In genomic region chr20:23654722-23655121, GRCh38 we compare ENCODE assay signal across 36 cellular contexts. TPM values are rescaled to one million over a fixed set of nuclear protein-coding genes. Genes with fewer than 3 reads are reported as not detected.
DNase-seq lines count a peak whose midpoint lies in the region; ATAC-seq, FAIRE-seq and TF ChIP-seq lines count a peak whose summit lies in the region.
"Had no signal": no experiment of that assay in that cellular context is flagged by ENCODE, and none has a peak within 500 bp of the region (broad histone marks: within the 10 kb centered on the region; RNA-seq: fewer than 3 reads in every experiment).

No MANE protein-coding gene starts in this region.

- H3K36me3 ChIP-seq in neutrophil, result no peaks in the 10 kb centered on the region
- H3K36me3 ChIP-seq: stomach had no signal

- peaks cover 12% of the 10 kb centered on the region for H3K27me3 Mint-ChIP-seq in activated naive CD4-positive, alpha-beta T cell treated with anti-CD3 and anti-CD28 coated beads for 36 hours (ENCODE audit: low read depth)

- DNase-seq in AG20443 (ENCODE audit: low spot score) (peak; percentile 2), CD1c-positive myeloid dendritic cell (ENCODE audit: extremely low spot score) (peak; percentile 86), dorsolateral prefrontal cortex (no peak), COLO829 (ENCODE audit: low spot score) (no peak), frontal cortex (ENCODE audit: low spot score in 2 of 2) (no peak)
- DNase-seq in activated naive CD4-positive, alpha-beta T cell treated with anti-CD3 and anti-CD28 coated beads for 36 hours, result no peak
- DNase-seq: activated CD4-positive, alpha-beta T cell treated with anti-CD3 and anti-CD28 coated beads for 48 hours; activated CD8-positive, alpha-beta memory T cell treated with anti-CD3 and anti-CD28 coated beads for 24 hours; activated effector memory CD4-positive, alpha-beta T cell treated with anti-CD3 and anti-CD28 coated beads, Interleukin-2, amount 50 U/mL, for 16 hours; activated naive CD8-positive, alpha-beta T cell treated with anti-CD3 and anti-CD28 coated beads, Interleukin-2, amount 10 ng/mL, durations not matched to agents 7 days and 5 days; DND-41; effector memory CD4-positive, alpha-beta T cell; erythroblast; GOT3; HFFc6; Karpas-422; natural killer cell; NCI-H1048; NCI-H1694 treated with DMSO at 0.1 percent for 48 hours; NCI-H510A treated with DMSO at 0.1 percent for 48 hours; stimulated activated CD4-positive, alpha-beta T cell treated with anti-CD3 and anti-CD28 coated beads, Interleukin-1b, Interleukin-23, amount 100 ng/mL, for 48 hours; stimulated activated CD8-positive, alpha-beta memory T cell treated with anti-CD3 and anti-CD28 coated beads, Interleukin-4, amount 100 ng/mL, for 48 hours; stomach had no signal

- no peaks in the 10 kb centered on the region for H3K9me3 Mint-ChIP-seq in activated naive CD4-positive, alpha-beta T cell treated with anti-CD3 and anti-CD28 coated beads for 36 hours
- H3K9me3 Mint-ChIP-seq: activated naive CD8-positive, alpha-beta T cell treated with anti-CD3 and anti-CD28 coated beads, Interleukin-2, amount 10 ng/mL, durations not matched to agents 7 days and 5 days; HFFc6; mesothelial cell of epicardium; natural killer cell; T-helper 2 cell treated with Interferon-gamma antibody and Interleukin-4, amounts not matched to agents 5 μg/mL and 100 μg/mL, for 36 hours had no signal

- no peaks in the 10 kb centered on the region for H3K4me1 Mint-ChIP-seq in activated naive CD4-positive, alpha-beta T cell treated with anti-CD3 and anti-CD28 coated beads for 36 hours (ENCODE audit: low read depth)
- H3K4me1 Mint-ChIP-seq: activated naive CD8-positive, alpha-beta T cell treated with anti-CD3 and anti-CD28 coated beads, Interleukin-2, amount 10 ng/mL, durations not matched to agents 7 days and 5 days; mesothelial cell of epicardium; natural killer cell had no signal

- H3K27ac Mint-ChIP-seq in activated naive CD4-positive, alpha-beta T cell treated with anti-CD3 and anti-CD28 coated beads for 36 hours, result no peak overlapping the region
- H3K27ac Mint-ChIP-seq: activated naive CD8-positive, alpha-beta T cell treated with anti-CD3 and anti-CD28 coated beads, Interleukin-2, amount 10 ng/mL, durations not matched to agents 7 days and 5 days; HFFc6; mesothelial cell of epicardium; natural killer cell; T-helper 2 cell treated with Interferon-gamma antibody and Interleukin-4, amounts not matched to agents 5 μg/mL and 100 μg/mL, for 36 hours had no signal

- CTCF ChIA-PET in activated naive CD4-positive, alpha-beta T cell treated with anti-CD3 and anti-CD28 coated beads for 36 hours (lab: Charles Lee), result no interaction called here

- TF ChIP-seq CTCF in dorsolateral prefrontal cortex (IDR thresholded peaks at IDR 0.05 in 54 of 56, conservative IDR thresholded peaks at IDR 0.05 in 2 of 56; ENCODE audit: low read depth in 1 of 56, partially characterized antibody in 56 of 56) (no peak), neutrophil (IDR thresholded peaks at IDR 0.05) (no peak)

- H3K9me3 ChIP-seq in neutrophil, result no peaks in the 10 kb centered on the region
- H3K9me3 ChIP-seq: stomach had no signal

- H3K4me3 Mint-ChIP-seq in activated naive CD4-positive, alpha-beta T cell treated with anti-CD3 and anti-CD28 coated beads for 36 hours, result no peak overlapping the region
- H3K4me3 Mint-ChIP-seq: activated naive CD8-positive, alpha-beta T cell treated with anti-CD3 and anti-CD28 coated beads, Interleukin-2, amount 10 ng/mL, durations not matched to agents 7 days and 5 days; HFFc6; mesothelial cell of epicardium; natural killer cell; T-helper 2 cell treated with Interferon-gamma antibody and Interleukin-4, amounts not matched to agents 5 μg/mL and 100 μg/mL, for 36 hours had no signal

- H3K27ac ChIP-seq in dorsolateral prefrontal cortex (peak overlapping the region in 43 of 59 donors; percentile 1 to 85 (median 55)), neutrophil (peak overlapping the region; percentile 77)
- H3K27ac ChIP-seq: C4-2B, foreskin keratinocyte, HL-60, VCaP had no signal

- FAIRE-seq in frontal cortex (lab: Jason Lieb, UNC), result no peak
- FAIRE-seq: HepG2 had no signal

- intact Hi-C loops in dorsolateral prefrontal cortex (cut with DNase I), result no loop called here
- intact Hi-C loops in activated naive CD4-positive, alpha-beta T cell treated with anti-CD3 and anti-CD28 coated beads for 36 hours (cut with micrococcal nuclease), result no loop called here

- H3K4me3 ChIP-seq in dorsolateral prefrontal cortex, result peak overlapping the region in 3 of 59 donors; percentile 34 to 53 (median 43)
- H3K4me3 ChIP-seq in neutrophil (ENCODE audit: low read depth in 1 of 2, low read length in 1 of 2), result no peak overlapping the region
- H3K4me3 ChIP-seq: smooth muscle cell, stomach had no signal

- H3K27me3 ChIP-seq in dorsolateral prefrontal cortex (peaks cover 0 to 15% (median 0%) of the 10 kb centered on the region in 45 donors), neutrophil (no peaks in the 10 kb centered on the region)
- H3K27me3 ChIP-seq: foreskin keratinocyte, stomach had no signal

- peaks cover 20 to 32% of the 10 kb centered on the region in 2 experiments for H3K4me1 ChIP-seq in neutrophil (ENCODE audit: control insufficient read depth in 1 of 2, insufficient read depth in 1 of 2, low read depth in 1 of 2, low read length in 1 of 2)
- H3K4me1 ChIP-seq: foreskin keratinocyte had no signal

- no peaks in the 10 kb centered on the region for H3K36me3 Mint-ChIP-seq in activated naive CD4-positive, alpha-beta T cell treated with anti-CD3 and anti-CD28 coated beads for 36 hours (ENCODE audit: low read depth)
- H3K36me3 Mint-ChIP-seq: activated naive CD8-positive, alpha-beta T cell treated with anti-CD3 and anti-CD28 coated beads, Interleukin-2, amount 10 ng/mL, durations not matched to agents 7 days and 5 days; mesothelial cell of epicardium; natural killer cell had no signal

- ATAC-seq in HG02798 (IDR thresholded peaks at IDR 0.05; ENCODE audit: poor library complexity, unreplicated experiment), result no peak
- ATAC-seq: HepG2, natural killer cell had no signal

RNA-seq across cellular contexts. Expression of gene CST3, which starts 17.0 kb away (rescaled TPM):
- total RNA-seq in dorsolateral prefrontal cortex (1,000 to 10,000 TPM in 112 of 120 experiments, 100 to 1,000 TPM in 8; 650 to 4,349 (median 1,494) TPM), frontal cortex (63.6 TPM)
- under 1 TPM in 1 of 2 experiments, not detected in 1; 0.35 TPM for total RNA-seq in activated naive CD4-positive, alpha-beta T cell treated with anti-CD3 and anti-CD28 coated beads for 36 hours

RNA-seq across cellular contexts. Expression of gene CST4, which starts 34.1 kb away (rescaled TPM):
- total RNA-seq in dorsolateral prefrontal cortex (not detected), frontal cortex (not detected)
- total RNA-seq in activated naive CD4-positive, alpha-beta T cell treated with anti-CD3 and anti-CD28 coated beads for 36 hours, result not detected
- total RNA-seq: activated naive CD8-positive, alpha-beta T cell treated with anti-CD3 and anti-CD28 coated beads, Interleukin-2, amount 10 ng/mL, durations not matched to agents 7 days and 5 days; foreskin keratinocyte; HepG2; HFFc6; mesothelial cell of epicardium; natural killer cell; omental fat pad; renal cortical epithelial cell; smooth muscle cell; stomach; ureter had no signal

RNA-seq across cellular contexts. Expression of gene CST9, which starts 49.0 kb away (rescaled TPM):
- total RNA-seq in dorsolateral prefrontal cortex (under 1 TPM in 1 of 120 experiments, not detected in 119; 0.42 TPM), frontal cortex (not detected)
- total RNA-seq in activated naive CD4-positive, alpha-beta T cell treated with anti-CD3 and anti-CD28 coated beads for 36 hours, result not detected
- total RNA-seq: activated naive CD8-positive, alpha-beta T cell treated with anti-CD3 and anti-CD28 coated beads, Interleukin-2, amount 10 ng/mL, durations not matched to agents 7 days and 5 days; foreskin keratinocyte; HFFc6; mesothelial cell of epicardium; natural killer cell; renal cortical epithelial cell; smooth muscle cell; stomach; ureter had no signal

Comparison
In these comparisons a context has a peak if more than half of its experiments do, and no peak if none do; other contexts are left out.
1. DNase-seq: peak in AG20443 (single experiment) and CD1c-positive myeloid dendritic cell (single experiment); none in dorsolateral prefrontal cortex (0 of 10), activated naive CD4-positive, alpha-beta T cell treated with anti-CD3 and anti-CD28 coated beads for 36 hours (single experiment), COLO829 (single experiment) and frontal cortex (0 of 2).
2. RNA of gene CST3, which starts 17.0 kb away (total RNA-seq): 650 to 4,349 TPM in dorsolateral prefrontal cortex and 63.6 TPM in frontal cortex (single experiment); 0.35 TPM in activated naive CD4-positive, alpha-beta T cell treated with anti-CD3 and anti-CD28 coated beads for 36 hours; every median in the first group is over 10 times any median in the second.